Comparison of ENCODE assay signal across 19 cellular contexts in the genomic region with DNA sequence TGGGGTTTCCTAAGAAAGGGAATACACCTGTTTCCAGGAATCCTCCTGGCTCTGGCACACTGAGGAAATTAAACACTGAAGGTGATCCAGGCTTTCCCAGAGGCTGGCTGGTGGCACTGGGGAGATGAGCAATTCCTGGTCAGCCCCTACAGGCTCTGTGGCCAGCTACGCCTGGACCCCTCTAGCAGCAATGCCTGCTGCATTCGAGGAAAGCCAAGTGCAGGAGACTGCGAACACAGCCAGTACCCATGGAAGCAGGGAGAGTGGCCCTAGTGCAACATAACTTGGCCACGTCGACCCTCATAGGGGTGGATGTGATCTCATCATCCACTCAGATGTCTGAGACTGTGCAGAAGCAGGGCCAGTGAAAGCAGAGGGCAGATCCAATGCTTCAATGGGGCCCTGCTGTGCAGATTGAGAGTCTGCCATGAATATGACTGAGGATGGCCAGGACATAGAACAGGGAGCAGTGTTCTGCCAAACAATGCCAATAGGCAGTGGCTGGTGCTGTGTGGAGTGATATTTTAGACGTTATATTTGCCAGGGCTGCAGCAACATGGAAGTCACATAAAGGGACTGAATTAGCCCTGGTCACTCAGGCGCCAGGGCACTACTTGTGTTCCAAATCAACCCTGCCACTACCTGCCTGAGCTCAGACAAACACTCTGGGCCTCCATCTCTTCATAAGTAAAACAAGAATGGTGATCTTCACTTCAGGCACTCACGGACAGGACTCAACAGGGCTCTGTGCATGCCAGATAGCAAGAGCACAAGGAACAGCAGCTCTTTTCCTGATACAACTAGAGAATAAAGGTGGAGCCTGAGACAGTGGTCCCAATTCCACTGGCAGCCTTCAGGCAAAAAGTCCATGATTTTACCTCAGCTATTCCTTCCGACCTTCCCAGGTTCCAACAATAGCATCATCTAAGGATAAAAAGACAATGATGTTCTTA. TPM values are rescaled to one million over a fixed set of nuclear protein-coding genes. Genes with fewer than 3 reads are reported as not detected.
DNase-seq lines count a peak whose midpoint lies in the region; ATAC-seq, FAIRE-seq and TF ChIP-seq lines count a peak whose summit lies in the region.
"Had no signal": no experiment of that assay in that cellular context is flagged by ENCODE, and none has a peak within 500 bp of the region (broad histone marks: within the 10 kb centered on the region; RNA-seq: fewer than 3 reads in every experiment).

No MANE protein-coding gene starts in this region.

- H3K23me2 ChIP-seq in H1 (ENCODE audit: low read depth, low read length): peaks cover 9% of the 10 kb centered on the region

- H3K56ac ChIP-seq in H1 (replicated peaks; ENCODE audit: insufficient read length, low read depth, low read length): no peak overlapping the region

- no peaks in the 10 kb centered on the region for H3K79me2 ChIP-seq in H1 (ENCODE audit: control insufficient read depth in 1 of 2, insufficient read depth in 2 of 2, low read length in 2 of 2)
- H3K79me2 ChIP-seq in GM23248 (ENCODE audit: insufficient read depth): no peaks in the 10 kb centered on the region

- peak overlapping the region; percentile 15 for H3K4me3 Mint-ChIP-seq in WTC11
- H3K4me3 Mint-ChIP-seq in neural crest cell: peak overlapping the region; percentile 34
- H3K4me3 Mint-ChIP-seq: activated CD4-positive, alpha-beta T cell treated with anti-CD3 and anti-CD28 coated beads, Interleukin-2, amount 10 ng/mL, durations not matched to agents 24 days and 14 days; activated naive CD8-positive, alpha-beta T cell treated with anti-CD3 and anti-CD28 coated beads, Interleukin-2, amount 50 U/mL, for 24 hours; stimulated activated naive CD8-positive, alpha-beta T cell treated with anti-CD3 and anti-CD28 coated beads, Interleukin-15, amount 100 ng/mL, for 72 hours had no signal

- CTCF ChIA-PET in WTC11 (lab: Charles Lee) (interaction anchor here (1.4 kb wide), 1 partner anchor 41 kb away, joined by 4 read pairs; no protein-coding TSS in a partner anchor), H1 (lab: Charles Lee; ENCODE audit: partially characterized antibody) (interaction anchor here (0.6 to 6.0 kb wide), 8 partner anchors 8 to 1109 kb away, joined by 3 to 49 read pairs (median 6); no protein-coding TSS in a partner anchor)

- H3K4me3 ChIP-seq in H1 (ENCODE audit: extremely low read depth in 1 of 4, insufficient read depth in 2 of 4, low read depth in 3 of 4, low read length in 4 of 4) (no peak overlapping the region), GM23248 (no peak overlapping the region)
- H3K4me3 ChIP-seq in effector memory CD4-positive, alpha-beta T cell (ENCODE audit: insufficient read depth, low read depth, low read length, poor library complexity, severe bottlenecking): no peak overlapping the region

- no peak for TF ChIP-seq POLR2A in H1 (IDR thresholded peaks at IDR 0.05; ENCODE audit: control extremely low read depth in 1 of 2, low read depth in 2 of 2, low read length in 2 of 2)

- no peaks in the 10 kb centered on the region for H3K9me3 ChIP-seq in H1 (ENCODE audit: insufficient read depth in 2 of 2, low read depth in 1 of 2, low read length in 1 of 2)
- H3K9me3 ChIP-seq in effector memory CD4-positive, alpha-beta T cell (ENCODE audit: control insufficient read depth, low read length): no peaks in the 10 kb centered on the region
- H3K9me3 ChIP-seq in GM23248 (ENCODE audit: low read depth): no peaks in the 10 kb centered on the region

- 0 out of 2 replicates have a peak overlapping the region, but pooled peaks have one; percentile 90 for H2BK20ac ChIP-seq in H1 (ENCODE audit: low read length)

- peak overlapping the region; percentile 57; the same call in 1 of the 2 replicates for H3K27ac Mint-ChIP-seq in WTC11
- no peak overlapping the region for H3K27ac Mint-ChIP-seq in neural crest cell (ENCODE audit: unreplicated experiment)
- H3K27ac Mint-ChIP-seq: activated CD4-positive, alpha-beta T cell treated with anti-CD3 and anti-CD28 coated beads, Interleukin-2, amount 10 ng/mL, durations not matched to agents 24 days and 14 days; activated naive CD8-positive, alpha-beta T cell treated with anti-CD3 and anti-CD28 coated beads, Interleukin-2, amount 50 U/mL, for 24 hours had no signal

- no peak overlapping the region for H2BK120ac ChIP-seq in H1 (replicated peaks; ENCODE audit: low read depth, low read length)

- H3K18ac ChIP-seq in H1 (ENCODE audit: extremely low read depth, low read length): no peak overlapping the region

- H3K4me2 ChIP-seq in H1 (ENCODE audit: insufficient read depth in 1 of 2, low read depth in 2 of 2, low read length in 2 of 2) (peak overlapping the region in 1 of 2 experiments; percentile 23; a peak in 1 of 4 replicates), GM23248 (ENCODE audit: unreplicated experiment) (no peak overlapping the region)

- no peak overlapping the region for H2AK5ac ChIP-seq in H1 (ENCODE audit: low read depth, low read length)

- H3K9ac ChIP-seq in H1 (replicated peaks in 1 of 4; ENCODE audit: extremely low read depth in 1 of 4, low read depth in 3 of 4, low read length in 3 of 4) (no peak overlapping the region; a peak in 2 of 7 replicates), GM23248 (no peak overlapping the region)

- 73% methylated on average over 9 of the region's 9 CpGs; no CpG with 5 or more reads in 1 of the 2 experiments for WGBS in H1 (ENCODE audit: extremely low coverage in 1 of 2, insufficient coverage in 1 of 2, insufficient read length in 1 of 2, insufficient replicate concordance in 2 of 2, low coverage in 1 of 2, low lambda C conversion rate in 2 of 2, missing lambda C conversion rate in 1 of 2), 2 experiments
- WGBS in GM23248 (ENCODE audit: low coverage in 1 of 2, low lambda C conversion rate in 2 of 2, missing lambda C conversion rate in 2 of 2), 2 experiments: 48 to 54% methylated on average over 9 of the region's 9 CpGs

- H4K5ac ChIP-seq in H1 (ENCODE audit: insufficient read length, low read depth, low read length): no peak overlapping the region

- H3K36me3 ChIP-seq in H1 (ENCODE audit: control insufficient read depth in 2 of 4, insufficient read depth in 4 of 4, low read length in 3 of 4): no peaks in the 10 kb centered on the region
- H3K36me3 ChIP-seq in effector memory CD4-positive, alpha-beta T cell (ENCODE audit: control insufficient read depth, insufficient read depth, low read length): no peaks in the 10 kb centered on the region
- H3K36me3 ChIP-seq in GM23248 (ENCODE audit: low read depth): no peaks in the 10 kb centered on the region

- H4K91ac ChIP-seq in H1 (replicated peaks; ENCODE audit: insufficient read length, low read length): no peak overlapping the region

- no peak overlapping the region for H2BK5ac ChIP-seq in H1 (ENCODE audit: low read depth, low read length)

- H3K36me3 Mint-ChIP-seq in WTC11 (peaks cover 10% of the 10 kb centered on the region), neural crest cell (ENCODE audit: low read depth) (no peaks in the 10 kb centered on the region)

- H3K79me1 ChIP-seq in H1 (ENCODE audit: low read depth, low read length): no peaks in the 10 kb centered on the region; the same call in 1 of the 2 replicates

- no peak overlapping the region for H3K23ac ChIP-seq in H1 (ENCODE audit: insufficient read length)

- no peak for TF ChIP-seq EP300 in H1 (IDR thresholded peaks at IDR 0.05; ENCODE audit: borderline replicate concordance in 1 of 2, low read depth in 2 of 2, low read length in 2 of 2)

- H3K27me3 ChIP-seq in H1 (replicated peaks in 1 of 4; ENCODE audit: control insufficient read depth in 3 of 4, extremely low read depth in 1 of 4, insufficient read depth in 3 of 4, low read length in 3 of 4): peaks cover 0 to 2% (median 1%) of the 10 kb centered on the region in 4 experiments; a peak in 1 of 7 replicates
- H3K27me3 ChIP-seq in effector memory CD4-positive, alpha-beta T cell (replicated peaks; ENCODE audit: control insufficient read depth, insufficient read depth, low read length, poor library complexity, severe bottlenecking): peaks cover 7% of the 10 kb centered on the region
- peaks cover 57% of the 10 kb centered on the region for H3K27me3 ChIP-seq in GM23248 (replicated peaks; ENCODE audit: insufficient read depth)

- no peak overlapping the region for H3K27ac ChIP-seq in H1 (ENCODE audit: low read depth, low read length)
- no peak overlapping the region for H3K27ac ChIP-seq in effector memory CD4-positive, alpha-beta T cell (ENCODE audit: insufficient read depth, low read length, poor library complexity, severe bottlenecking)
- no peak overlapping the region for H3K27ac ChIP-seq in GM23248

- H3K9me2 ChIP-seq in GM23248 (ENCODE audit: insufficient read depth): no peaks in the 10 kb centered on the region

- no peak overlapping the region for H4K8ac ChIP-seq in H1 (ENCODE audit: extremely low read depth, insufficient read depth, low read length)

- H2BK12ac ChIP-seq in H1 (ENCODE audit: low read depth, low read length): 0 out of 2 replicates have a peak overlapping the region, but pooled peaks have one; percentile 29

- TF ChIP-seq RAD21 in H1 (IDR thresholded peaks at IDR 0.05 in 1 of 2, conservative IDR thresholded peaks at IDR 0.05 in 1 of 2; ENCODE audit: low read depth in 2 of 2, low read length in 2 of 2): no peak

- H3K27me3 Mint-ChIP-seq in WTC11 (ENCODE audit: low read depth): peaks cover 15% of the 10 kb centered on the region
- H3K27me3 Mint-ChIP-seq in neural crest cell (ENCODE audit: low read depth): peaks cover 78% of the 10 kb centered on the region

- H3K9me3 Mint-ChIP-seq in WTC11 (peaks cover 11% of the 10 kb centered on the region), neural crest cell (no peaks in the 10 kb centered on the region)

- in situ Hi-C loops in ACHN (cut with HindIII; ENCODE audit: low pct_ligation_motif_present, low pct_unique_long_range_greater_than_20kb, low sequenced_read_pairs) (no loop called here), GM23248 (cut with MboI) (loop anchor here (5.0 kb wide), 1 partner anchor 1099 kb away; no protein-coding TSS in a partner anchor)

- POLR2A ChIA-PET in WTC11 (lab: Charles Lee): no interaction called here
- POLR2A ChIA-PET in H1 (lab: Charles Lee; ENCODE audit: partially characterized antibody): interaction anchor here (0.9 to 3.6 kb wide), 2 partner anchors 9 to 1098 kb away, joined by 3 to 18 read pairs; no protein-coding TSS in a partner anchor

- no peak for TF ChIP-seq CTCF in WTC11 (IDR thresholded peaks at IDR 0.05)
- TF ChIP-seq CTCF in H1 (IDR thresholded peaks at IDR 0.05; ENCODE audit: control extremely low read depth in 1 of 3, insufficient read depth in 1 of 3, low read depth in 1 of 3, low read length in 3 of 3): no peak
- no peak for TF ChIP-seq CTCF in neural crest cell (conservative IDR thresholded peaks at IDR 0.05)

- H4K20me1 ChIP-seq in H1 (replicated peaks in 1 of 2; ENCODE audit: control insufficient read depth in 1 of 2, insufficient read depth in 2 of 2, low read length in 2 of 2) (no peaks in the 10 kb centered on the region), GM23248 (ENCODE audit: insufficient read depth) (no peaks in the 10 kb centered on the region)

- H3F3A ChIP-seq in GM23248 (ENCODE audit: insufficient read depth): no peaks in the 10 kb centered on the region

- H3K4me1 ChIP-seq in H1 (replicated peaks in 1 of 4; ENCODE audit: control insufficient read depth in 3 of 4, insufficient read depth in 4 of 4, low read length in 3 of 4) (peaks cover 0 to 12% (median 5%) of the 10 kb centered on the region in 4 experiments; a peak in 5 of 7 replicates), GM23248 (ENCODE audit: insufficient read depth) (no peaks in the 10 kb centered on the region)
- no peaks in the 10 kb centered on the region for H3K4me1 ChIP-seq in effector memory CD4-positive, alpha-beta T cell (ENCODE audit: control insufficient read depth, insufficient read depth, low read length, poor library complexity, severe bottlenecking)

- H3K4me1 Mint-ChIP-seq in WTC11: peaks cover 39% of the 10 kb centered on the region
- H3K4me1 Mint-ChIP-seq in neural crest cell: peaks cover 37% of the 10 kb centered on the region

- DNase-seq in Ammon's horn (ENCODE audit: low spot score): peak; percentile 74
- no peak for DNase-seq in WTC11 (ENCODE audit: low spot score)
- DNase-seq in H1 (ENCODE audit: low read depth in 1 of 2, low spot score in 2 of 2): peak in 1 of 2 experiments; percentile 39
- no peak for DNase-seq in neural crest cell (ENCODE audit: low read depth, low spot score)
- DNase-seq in ACHN: no peak
- no peak for DNase-seq in effector memory CD4-positive, alpha-beta T cell
- no peak for DNase-seq in GM23248
- DNase-seq: activated CD4-positive, alpha-beta T cell treated with anti-CD3 and anti-CD28 coated beads, Interleukin-2, amount 10 ng/mL, durations not matched to agents 24 days and 14 days; activated naive CD8-positive, alpha-beta T cell treated with anti-CD3 and anti-CD28 coated beads, Interleukin-2, amount 50 U/mL, for 24 hours; NCI-H187; NK-92 treated with Interleukin-12 subunit alpha and Interleukin-12 subunit beta, amount 100 ng/mL, for 24 hours; occipital lobe; stimulated activated CD4-positive, alpha-beta T cell treated with anti-CD3 and anti-CD28 coated beads, Interleukin-1b, Interleukin-23, amount 100 ng/mL, for 48 hours; stimulated activated naive CD8-positive, alpha-beta T cell treated with anti-CD3 and anti-CD28 coated beads, Interleukin-15, amount 100 ng/mL, for 72 hours had no signal

- peak overlapping the region; percentile 46; the same call in 1 of the 2 replicates for H2BK15ac ChIP-seq in H1 (ENCODE audit: low read length)

- no peak for ATAC-seq in WTC11
- ATAC-seq in activated CD4-positive, CD25-positive, alpha-beta regulatory T cell treated with anti-CD3 and anti-CD28 coated beads, Interleukin-2, amount 50 U/mL, for 24 hours: no peak
- ATAC-seq: activated naive CD8-positive, alpha-beta T cell treated with anti-CD3 and anti-CD28 coated beads, Interleukin-2, amount 50 U/mL, for 24 hours; sciatic nerve; stimulated activated naive CD8-positive, alpha-beta T cell treated with anti-CD3 and anti-CD28 coated beads, Interleukin-15, amount 100 ng/mL, for 72 hours had no signal

- no peak for FAIRE-seq in H1 (lab: Jason Lieb, UNC)
- FAIRE-seq: endometrium, urothelium cell line had no signal

- H3K14ac ChIP-seq in H1 (ENCODE audit: insufficient read length): no peak overlapping the region

- no peak overlapping the region for H3K4ac ChIP-seq in H1 (replicated peaks; ENCODE audit: insufficient read length, low read depth, low read length)

- H2AFZ ChIP-seq in H1 (ENCODE audit: low read length): no peak overlapping the region
- no peak overlapping the region for H2AFZ ChIP-seq in GM23248

RNA-seq across cellular contexts. Expression of a gene that starts 2.4 kb away (rescaled TPM):
- total RNA-seq in WTC11 (2021) (7.1 to 8.7 TPM (median 8.0 TPM) in 3 replicates), neural crest cell (2.9 and 3.2 TPM in 2 replicates)
- 7.7 and 7.9 TPM in 2 replicates for total RNA-seq in H1 (2021; fragmentation: NEBNext Ultra II Directional; extraction: Animal tissue kit (Norgen Biotek cat#: 25700))
- polyA plus RNA-seq in H1 (2011; rRNA removed) (9.6 and 11.4 TPM in 2 replicates), GM23248 (2016; fragmentation: Nextera tagmentation; extraction: Ambion mirVana) (0.11 TPM in 1 of 2 replicates, not detected in the other)
- 6.7 TPM for polyA plus RNA-seq in H1 (2011; cell fraction: cytosol; rRNA removed)
- polyA plus RNA-seq in H1 (2011; cell fraction: nucleus; rRNA removed): 8.6 TPM
- polyA plus RNA-seq in H1 (2012, experiment 1 of 2): 7.5 to 8.5 TPM (median 8.1 TPM) in 4 replicates
- 8.3 TPM for polyA plus RNA-seq in H1 (2012, experiment 2 of 2)
- polyA plus RNA-seq in H1 (2013, experiment 1 of 2): 4.2 TPM
- polyA plus RNA-seq in H1 (2013, experiment 2 of 2): 4.4 TPM
- polyA minus RNA-seq in H1 (2011; rRNA and poly(A)+ RNA removed): 12.5 and 12.9 TPM in 2 replicates
- polyA minus RNA-seq in H1 (2011; cell fraction: cytosol; rRNA and poly(A)+ RNA removed): 4.0 TPM
- 8.1 TPM for polyA minus RNA-seq in H1 (2011; cell fraction: nucleus; rRNA and poly(A)+ RNA removed)
- total RNA-seq in GM23248 (2014; rRNA removed; shearing (Covaris generic)): not detected in 2 replicates
- total RNA-seq: activated CD4-positive, alpha-beta T cell treated with anti-CD3 and anti-CD28 coated beads, Interleukin-2, amount 10 ng/mL, durations not matched to agents 24 days and 14 days had no signal

RNA-seq across cellular contexts. Expression of a gene that starts 33.5 kb away (rescaled TPM):
- total RNA-seq in WTC11 (2021): not detected in 3 replicates
- not detected in 2 replicates for total RNA-seq in H1 (2021; fragmentation: NEBNext Ultra II Directional; extraction: Animal tissue kit (Norgen Biotek cat#: 25700))
- polyA plus RNA-seq in H1 (2011; rRNA removed): not detected in 2 replicates
- polyA plus RNA-seq in H1 (2011; cell fraction: cytosol; rRNA removed): not detected
- polyA plus RNA-seq in H1 (2011; cell fraction: nucleus; rRNA removed): not detected
- polyA plus RNA-seq in H1 (2012, experiment 1 of 2): 0.05 to 0.07 TPM (median 0.07 TPM) in 3 of 4 replicates, not detected in the other
- not detected for polyA plus RNA-seq in H1 (2012, experiment 2 of 2)
- not detected for polyA plus RNA-seq in H1 (2013, experiment 1 of 2)
- not detected for polyA plus RNA-seq in H1 (2013, experiment 2 of 2)
- not detected in 2 replicates for polyA minus RNA-seq in H1 (2011; rRNA and poly(A)+ RNA removed)
- not detected for polyA minus RNA-seq in H1 (2011; cell fraction: cytosol; rRNA and poly(A)+ RNA removed)
- not detected for polyA minus RNA-seq in H1 (2011; cell fraction: nucleus; rRNA and poly(A)+ RNA removed)
- not detected in 2 replicates for total RNA-seq in neural crest cell
- total RNA-seq in GM23248 (2014; rRNA removed; shearing (Covaris generic)): not detected in 2 replicates
- polyA plus RNA-seq in GM23248 (2016; fragmentation: Nextera tagmentation; extraction: Ambion mirVana): not detected in 2 replicates
- total RNA-seq: activated CD4-positive, alpha-beta T cell treated with anti-CD3 and anti-CD28 coated beads, Interleukin-2, amount 10 ng/mL, durations not matched to agents 24 days and 14 days; Daoy; occipital lobe; sciatic nerve had no signal

RNA-seq across cellular contexts. Expression of a gene that starts 59.4 kb away (rescaled TPM):
- total RNA-seq in WTC11 (2021): not detected in 3 replicates
- total RNA-seq in H1 (2021; fragmentation: NEBNext Ultra II Directional; extraction: Animal tissue kit (Norgen Biotek cat#: 25700)): not detected in 2 replicates
- polyA plus RNA-seq in H1 (2011; rRNA removed): not detected in 2 replicates
- polyA plus RNA-seq in H1 (2011; cell fraction: cytosol; rRNA removed): not detected
- not detected for polyA plus RNA-seq in H1 (2011; cell fraction: nucleus; rRNA removed)
- not detected in 4 replicates for polyA plus RNA-seq in H1 (2012, experiment 1 of 2)
- not detected for polyA plus RNA-seq in H1 (2012, experiment 2 of 2)
- not detected for polyA plus RNA-seq in H1 (2013, experiment 1 of 2)
- not detected for polyA plus RNA-seq in H1 (2013, experiment 2 of 2)
- polyA minus RNA-seq in H1 (2011; rRNA and poly(A)+ RNA removed): not detected in 2 replicates
- polyA minus RNA-seq in H1 (2011; cell fraction: cytosol; rRNA and poly(A)+ RNA removed): not detected
- polyA minus RNA-seq in H1 (2011; cell fraction: nucleus; rRNA and poly(A)+ RNA removed): not detected
- not detected in 2 replicates for total RNA-seq in neural crest cell
- total RNA-seq in GM23248 (2014; rRNA removed; shearing (Covaris generic)): not detected in 2 replicates
- not detected in 2 replicates for polyA plus RNA-seq in GM23248 (2016; fragmentation: Nextera tagmentation; extraction: Ambion mirVana)
- total RNA-seq: activated CD4-positive, alpha-beta T cell treated with anti-CD3 and anti-CD28 coated beads, Interleukin-2, amount 10 ng/mL, durations not matched to agents 24 days and 14 days; Daoy; occipital lobe; sciatic nerve had no signal
